ENCODE assay signal across 1 cellular context in genomic region chr7:97012293-97013005, GRCh38.
TF ChIP-seq lines count a peak whose summit lies in the region.

No MANE protein-coding gene starts in this region.

TF ChIP-seq in A549, 52 proteins besides CTCF, POLR2A, EP300 and RAD21:
- TF ChIP-seq CBX8 (IDR thresholded peaks at IDR 0.05) = 0 out of 2 replicates have a peak, but pooled peaks have one; percentile 23
- TF ChIP-seq CHD2 (IDR thresholded peaks at IDR 0.05; ENCODE audit: low read length, partially characterized antibody) = no peak
